Comparison of ENCODE assay signal across 21 cellular contexts in genomic region chr2:11286323-11286722, GRCh38. TPM values are rescaled to one million over a fixed set of nuclear protein-coding genes. Genes with fewer than 3 reads are reported as not detected.
A peak's percentile ranks its signal among the peaks of the same experiment; 100 is the strongest.
DNase-seq lines count a peak whose midpoint lies in the region; ATAC-seq, FAIRE-seq and TF ChIP-seq lines count a peak whose summit lies in the region.
"Had no signal": no experiment of that assay in that cellular context is flagged by ENCODE, and none has a peak within 500 bp of the region (broad histone marks: within the 10 kb centered on the region; RNA-seq: fewer than 3 reads in every experiment).

No MANE protein-coding gene starts in this region.

- H3F3A ChIP-seq in smooth muscle cell (ENCODE audit: low read depth), result no peaks in the 10 kb centered on the region

- H3K9ac ChIP-seq in smooth muscle cell (ENCODE audit: low read depth), result no peak overlapping the region
- H3K9ac ChIP-seq: BLaER1 had no signal

- H3K36me3 ChIP-seq in heart right ventricle, result peaks cover 0 to 35% (median 14%) of the 10 kb centered on the region in 9 donors
- peaks cover 9% of the 10 kb centered on the region for H3K36me3 ChIP-seq in brain microvascular endothelial cell (replicated peaks)
- H3K36me3 ChIP-seq in smooth muscle cell (ENCODE audit: low read depth), result peaks cover 13% of the 10 kb centered on the region

- no peak for DNase-seq in heart right ventricle
- no peak for DNase-seq in Right ventricle myocardium inferior (ENCODE audit: missing footprints)
- no peak for DNase-seq in brain microvascular endothelial cell
- no peak for DNase-seq in smooth muscle cell (lab: John Stamatoyannopoulos, UW; ENCODE audit: unreplicated experiment)
- no peak for DNase-seq in activated CD8-positive, alpha-beta memory T cell treated with anti-CD3 and anti-CD28 coated beads for 24 hours
- DNase-seq: CD8-positive, alpha-beta T cell; DMS79 treated with DMSO at 0.1 percent for 48 hours; NCI-H1092 treated with DMSO at 0.1 percent for 48 hours; NCI-H1930; NCI-H2171; NCI-H446; NCI-H69; RPMI8226 had no signal

- H3K9me3 ChIP-seq in heart right ventricle, result peaks cover 0 to 10% (median 4%) of the 10 kb centered on the region in 11 donors
- peaks cover 3% of the 10 kb centered on the region for H3K9me3 ChIP-seq in smooth muscle cell (replicated peaks; ENCODE audit: low read depth)
- H3K9me3 ChIP-seq: MG63 had no signal

- ATAC-seq in heart right ventricle (peak in 1 of 8 donors; percentile 35), Right ventricle myocardium inferior (no peak), HG03378 (IDR thresholded peaks at IDR 0.05; ENCODE audit: unreplicated experiment) (no peak), GM18511 (IDR thresholded peaks at IDR 0.05; ENCODE audit: unreplicated experiment) (no peak)
- ATAC-seq: CD8-positive, alpha-beta T cell; GM23338 had no signal

- intact Hi-C loops in heart right ventricle (cut with DNase I), result loop anchor here in 3 of 10 donors (5.0 to 10.0 kb wide), 2 partner anchors 56 to 58 kb away; partner anchors contain the start of gene ROCK2 (in 3 of the 3)
- intact Hi-C loops in Right ventricle myocardium inferior (cut with DNase I), result no loop called here

- FAIRE-seq in islet of Langerhans (lab: Jason Lieb, UNC), result peak; percentile 17
- FAIRE-seq: A204.1, GM18507 had no signal

- H3K4me2 ChIP-seq in smooth muscle cell, result no peak overlapping the region
- H3K4me2 ChIP-seq: BLaER1, GM23338 had no signal

- TF ChIP-seq CTCF in heart right ventricle (IDR thresholded peaks at IDR 0.05) (no peak), brain microvascular endothelial cell (IDR thresholded peaks at IDR 0.05; ENCODE audit: low read depth, low read length, missing control alignments) (no peak), smooth muscle cell (IDR thresholded peaks at IDR 0.05; ENCODE audit: borderline replicate concordance, insufficient read depth, poor library complexity, severe bottlenecking) (no peak)

- H3K79me2 ChIP-seq in smooth muscle cell (ENCODE audit: low read depth), result peaks cover 88% of the 10 kb centered on the region

- peak overlapping the region in 6 of 10 donors; percentile 33 to 66 (median 52) for H3K27ac ChIP-seq in heart right ventricle
- peak overlapping the region; percentile 22 for H3K27ac ChIP-seq in brain microvascular endothelial cell
- peak overlapping the region; percentile 29 for H3K27ac ChIP-seq in smooth muscle cell (ENCODE audit: low read depth)
- H3K27ac ChIP-seq: BLaER1 had no signal

- H3K27me3 ChIP-seq in heart right ventricle (no peaks in the 10 kb centered on the region), brain microvascular endothelial cell (replicated peaks) (no peaks in the 10 kb centered on the region), smooth muscle cell (ENCODE audit: low read depth) (no peaks in the 10 kb centered on the region)
- H3K27me3 ChIP-seq: BLaER1, MG63 had no signal

- in situ Hi-C loops in brain microvascular endothelial cell (cut with HindIII; ENCODE audit: low pct_ligation_motif_present, low sequenced_read_pairs), result no loop called here

- H3K4me3 ChIP-seq in heart right ventricle (no peak overlapping the region), brain microvascular endothelial cell (ENCODE audit: low read depth, low read length) (no peak overlapping the region), smooth muscle cell (no peak overlapping the region)
- H3K4me3 ChIP-seq: BLaER1, GM23338, MG63 had no signal

- H2AFZ ChIP-seq in smooth muscle cell (ENCODE audit: low read depth), result no peak overlapping the region
- H2AFZ ChIP-seq: GM23338 had no signal

- peaks cover 60% of the 10 kb centered on the region for H4K20me1 ChIP-seq in smooth muscle cell (ENCODE audit: low read depth)

- H3K4me1 ChIP-seq in heart right ventricle (peaks cover 0 to 45% (median 27%) of the 10 kb centered on the region in 9 donors), smooth muscle cell (ENCODE audit: low read depth) (peaks cover 17% of the 10 kb centered on the region)
- H3K4me1 ChIP-seq: BLaER1 had no signal

RNA-seq across cellular contexts. Expression of gene ROCK2, which starts 58.1 kb away (rescaled TPM):
- total RNA-seq in heart right ventricle (10 to 100 TPM; 29.7 to 51.8 (median 38.5) TPM), Right ventricle myocardium inferior (34.4 TPM), smooth muscle cell (45.5 and 56.2 TPM in 2 replicates)
- polyA plus RNA-seq in heart right ventricle (1 to 10 TPM; 6.9 to 8.6 TPM), smooth muscle cell (27.2 and 42.4 TPM in 2 replicates)
